1 cellular context compared by ENCODE assay signal in genomic region chr19:40596608-40597328, GRCh38.
A peak's percentile ranks its signal among the peaks of the same experiment; 100 is the strongest.
TF ChIP-seq lines count a peak whose summit lies in the region.

No MANE protein-coding gene starts in this region.

TF ChIP-seq in H1, 55 proteins besides CTCF, POLR2A, EP300 and RAD21 (continued from another document):
- TF ChIP-seq MAX (IDR thresholded peaks at IDR 0.05) = peak; percentile 97
- no peak for TF ChIP-seq RXRA (IDR thresholded peaks at IDR 0.05; ENCODE audit: insufficient read depth, low read depth, low read length)
- TF ChIP-seq KDM4A (IDR thresholded peaks at IDR 0.05; ENCODE audit: low read depth, low read length, severe bottlenecking) = peak; percentile 2
- no peak for TF ChIP-seq POU5F1 (IDR thresholded peaks at IDR 0.05; ENCODE audit: low read depth, low read length)
- TF ChIP-seq RBBP5 (IDR thresholded peaks at IDR 0.05; ENCODE audit: borderline replicate concordance, low read depth, low read length) = no peak
- TF ChIP-seq TBP (IDR thresholded peaks at IDR 0.05; ENCODE audit: low read depth, low read length) = no peak
- no peak for TF ChIP-seq CHD1 (IDR thresholded peaks at IDR 0.05; ENCODE audit: low read depth, low read length)
- no peak for TF ChIP-seq SRF (IDR thresholded peaks at IDR 0.05; ENCODE audit: low read depth, low read length)
- TF ChIP-seq KDM5A (IDR thresholded peaks at IDR 0.05; ENCODE audit: low read length) = no peak
- 0 out of 2 replicates have a peak, but pooled peaks have one; percentile 12 for TF ChIP-seq SP1 (IDR thresholded peaks at IDR 0.05; ENCODE audit: low read depth, low read length)
- no peak for TF ChIP-seq POLR2AphosphoS5 (IDR thresholded peaks at IDR 0.05; ENCODE audit: low read depth, low read length)
- TF ChIP-seq HDAC6 (IDR thresholded peaks at IDR 0.05; ENCODE audit: low read depth, low read length) = no peak
- TF ChIP-seq SP4 (IDR thresholded peaks at IDR 0.05; ENCODE audit: low read length) = no peak
- TF ChIP-seq JUND (IDR thresholded peaks at IDR 0.05; ENCODE audit: low read length) = no peak
- TF ChIP-seq CTBP2 (IDR thresholded peaks at IDR 0.05; ENCODE audit: borderline replicate concordance, insufficient read depth, insufficient read length, low read length) = no peak
- TF ChIP-seq CHD7 (IDR thresholded peaks at IDR 0.05; ENCODE audit: insufficient replicate concordance, low read length) = no peak
- TF ChIP-seq, protein P1, sequence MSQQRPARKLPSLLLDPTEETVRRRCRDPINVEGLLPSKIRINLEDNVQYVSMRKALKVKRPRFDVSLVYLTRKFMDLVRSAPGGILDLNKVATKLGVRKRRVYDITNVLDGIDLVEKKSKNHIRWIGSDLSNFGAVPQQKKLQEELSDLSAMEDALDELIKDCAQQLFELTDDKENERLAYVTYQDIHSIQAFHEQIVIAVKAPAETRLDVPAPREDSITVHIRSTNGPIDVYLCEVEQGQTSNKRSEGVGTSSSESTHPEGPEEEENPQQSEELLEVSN (IDR thresholded peaks at IDR 0.05) = peak; percentile 97
- no peak for TF ChIP-seq GTF2F1 (IDR thresholded peaks at IDR 0.05; ENCODE audit: borderline replicate concordance, low read depth, low read length)
- TF ChIP-seq EGR1 (IDR thresholded peaks at IDR 0.05; ENCODE audit: borderline replicate concordance, low read depth, low read length) = 0 out of 2 replicates have a peak, but pooled peaks have one; percentile 19
